8 cellular contexts compared by ENCODE assay signal in the genomic region with DNA sequence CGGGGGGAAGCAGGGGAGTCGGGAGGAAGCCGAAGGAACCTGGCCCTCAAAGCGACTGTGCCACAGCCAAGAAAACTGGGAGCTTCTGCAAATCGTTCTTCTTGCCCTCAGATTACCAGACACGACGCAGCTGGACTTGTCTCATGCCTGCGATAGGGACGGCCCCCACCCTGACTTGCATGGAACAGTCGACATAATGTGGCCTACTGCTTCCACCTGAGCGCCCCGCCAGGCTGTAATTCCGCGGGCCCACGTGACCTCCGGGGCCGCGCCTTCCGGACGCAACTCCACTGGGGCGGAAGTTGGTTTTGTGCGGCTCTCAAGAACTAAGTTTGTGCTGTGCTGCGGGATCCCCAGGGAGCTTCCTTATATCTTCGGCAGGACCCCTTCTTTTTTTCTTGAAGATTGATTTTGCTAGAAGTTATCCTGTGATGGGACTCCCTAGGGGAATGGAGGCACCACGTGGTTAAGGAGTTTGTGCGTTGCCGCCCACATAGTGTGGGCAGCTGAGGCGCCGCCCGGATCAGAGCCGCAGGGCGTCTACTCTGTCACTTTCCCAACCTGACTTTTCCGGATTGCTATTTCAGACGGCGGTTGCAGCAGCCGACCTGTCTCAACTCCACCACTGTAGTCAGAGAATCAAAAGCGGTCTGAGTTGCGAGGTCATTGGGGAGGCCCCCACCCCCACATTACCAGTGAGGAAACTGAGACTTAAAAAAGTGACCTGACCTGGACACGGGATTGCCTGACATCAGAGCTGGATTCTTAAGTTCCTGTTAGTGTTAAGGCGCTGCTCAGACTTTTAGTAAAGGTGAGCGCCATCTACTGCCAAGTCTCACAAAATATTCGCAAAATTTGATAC. TPM values are rescaled to one million over a fixed set of nuclear protein-coding genes. Genes with fewer than 3 reads are reported as not detected.
A peak's percentile ranks its signal among the peaks of the same experiment; 100 is the strongest.
DNase-seq lines count a peak whose midpoint lies in the region; ATAC-seq, FAIRE-seq and TF ChIP-seq lines count a peak whose summit lies in the region.

No MANE protein-coding gene starts in this region.

- ATAC-seq in HG02870 (IDR thresholded peaks at IDR 0.05; ENCODE audit: unreplicated experiment) = peak; percentile 57
- ATAC-seq in T-cell (replicated peaks in 1 of 4) = peak; percentile 75 to 83 (median 80)
- peak; percentile 89 to 94 for ATAC-seq in left cardiac atrium
- ATAC-seq in upper lobe of right lung = peak; percentile 89

- H3K4me1 Mint-ChIP-seq in T-cell = peaks cover 45 to 53% (median 48%) of the 10 kb centered on the region in 3 donors

- peak overlapping the region; percentile 99 for H3K27ac ChIP-seq in upper lobe of right lung

- no peaks in the 10 kb centered on the region for H3K27me3 Mint-ChIP-seq in T-cell

- TF ChIP-seq POLR2A in GM12892 (IDR thresholded peaks at IDR 0.05; ENCODE audit: low read depth, low read length) = peak; percentile 43

- peaks cover 8% of the 10 kb centered on the region for H3K36me3 Mint-ChIP-seq in T-cell

- CTCF ChIA-PET in T-cell (lab: Charles Lee) = interaction anchor here (0.7 to 5.7 kb wide), 22 partner anchors 9 to 1840 kb away, joined by 3 to 82 read pairs (median 4); a partner anchor contains a TSS

- DNase-seq in GM12892 (ENCODE audit: insufficient read length) (peak; percentile 69), NCI-H1436 treated with DMSO at 0.1 percent for 48 hours (lab: John Stamatoyannopoulos, UW) (peak; percentile 93), T-cell (peak; percentile 88 to 95 (median 93)), amniotic epithelial cell (ENCODE audit: low read depth) (peak; percentile 92), left cardiac atrium (peak; percentile 95), posterior vena cava (ENCODE audit: low spot score) (peak; percentile 98), upper lobe of right lung (peak; percentile 96)

- peak; percentile 52 for TF ChIP-seq CTCF in upper lobe of right lung (IDR thresholded peaks at IDR 0.05)

- peaks cover 48% of the 10 kb centered on the region for H3K4me1 ChIP-seq in upper lobe of right lung

- peak overlapping the region; percentile 93 for H3K4me3 ChIP-seq in upper lobe of right lung

- H3K9me3 ChIP-seq in upper lobe of right lung = no peaks in the 10 kb centered on the region

- peak overlapping the region; percentile 87 to 98 (median 94) for H3K4me3 Mint-ChIP-seq in T-cell

- H3K9me3 Mint-ChIP-seq in T-cell = no peaks in the 10 kb centered on the region

- POLR2A ChIA-PET in T-cell (lab: Charles Lee) = interaction anchor here (0.8 to 2.1 kb wide), 11 partner anchors 9 to 1600 kb away, joined by 3 to 10 read pairs (median 4); a partner anchor contains a TSS

- no peaks in the 10 kb centered on the region for H3K27me3 ChIP-seq in upper lobe of right lung

- H3K27ac Mint-ChIP-seq in T-cell = peak overlapping the region; percentile 99

- FAIRE-seq in GM12892 (lab: Jason Lieb, UNC) = peak; percentile 94

- H3K36me3 ChIP-seq in upper lobe of right lung = peaks cover 12% of the 10 kb centered on the region

- intact Hi-C loops in left cardiac atrium (cut with DNase I) (loop anchor here (1.0 to 5.0 kb wide), 4 partner anchors 76 to 291 kb away; a partner anchor contains a TSS), posterior vena cava (cut with DNase I) (loop anchor here in 1 of 2 donors (2.0 kb wide), 1 partner anchor 196 kb away; no protein-coding TSS in a partner anchor), upper lobe of right lung (cut with DNase I) (loop anchor here (10.0 kb wide), 1 partner anchor 198 kb away; no protein-coding TSS in a partner anchor)

RNA-seq across cellular contexts. Expression of a gene that starts 0.5 kb away (rescaled TPM):
- 160 TPM for polyA plus RNA-seq in GM12892 (2012; ENCODE audit: missing spikeins)
- total RNA-seq in T-cell (100 to 1,000 TPM; 194 to 212 (median 201) TPM), left cardiac atrium (100 to 1,000 TPM; 132 to 170 TPM), posterior vena cava (100 to 1,000 TPM; 163 to 194 TPM), upper lobe of right lung (284 TPM)

RNA-seq across cellular contexts. Expression of a gene that starts 57.6 kb away (rescaled TPM):
- not detected for polyA plus RNA-seq in GM12892 (2012; ENCODE audit: missing spikeins)
- total RNA-seq in T-cell (1 to 10 TPM in 1 of 5 donors, under 1 TPM in 4; 0.07 to 1.5 (median 0.38) TPM), left cardiac atrium (1 to 10 TPM; 3.0 to 3.5 TPM), posterior vena cava (1 to 10 TPM; 1.2 to 1.9 TPM), upper lobe of right lung (4.2 TPM)

RNA-seq across cellular contexts. Expression of a gene that starts 57.7 kb away (rescaled TPM):
- 9.8 TPM for polyA plus RNA-seq in GM12892 (2012; ENCODE audit: missing spikeins)
- 10 to 100 TPM; 21.1 to 36.7 (median 23.7) TPM for total RNA-seq in T-cell
- total RNA-seq in left cardiac atrium = 1 to 10 TPM; 4.8 to 5.7 TPM
- 1 to 10 TPM; 4.2 to 6.7 TPM for total RNA-seq in posterior vena cava
- 15.4 TPM for total RNA-seq in upper lobe of right lung

Comparison
In these comparisons a context has a peak if more than half of its experiments do, and no peak if none do; other contexts are left out.
1. Peak in every context shown above with its lines: DNase-seq, ATAC-seq, H3K4me3 ChIP-seq and H3K27ac ChIP-seq.